Comparison of ENCODE assay signal across 1 cellular context in genomic region chr9:16769291-16769690, GRCh38.
TF ChIP-seq lines count a peak whose summit lies in the region.

No MANE protein-coding gene starts in this region.

TF ChIP-seq in HepG2, 621 proteins besides CTCF, POLR2A, EP300 and RAD21 (continued from another document):
- TF ChIP-seq USF2 (IDR thresholded peaks at IDR 0.05; ENCODE audit: low read depth, low read length) = peak; percentile 61
- TF ChIP-seq USF2 (CRISPR knock-in tag; IDR thresholded peaks at IDR 0.05; ENCODE audit: borderline replicate concordance) = no peak
- no peak for TF ChIP-seq SALL1 (CRISPR knock-in tag; IDR thresholded peaks at IDR 0.05)
